ENCODE assay signal across 1 cellular context in the genomic region with DNA sequence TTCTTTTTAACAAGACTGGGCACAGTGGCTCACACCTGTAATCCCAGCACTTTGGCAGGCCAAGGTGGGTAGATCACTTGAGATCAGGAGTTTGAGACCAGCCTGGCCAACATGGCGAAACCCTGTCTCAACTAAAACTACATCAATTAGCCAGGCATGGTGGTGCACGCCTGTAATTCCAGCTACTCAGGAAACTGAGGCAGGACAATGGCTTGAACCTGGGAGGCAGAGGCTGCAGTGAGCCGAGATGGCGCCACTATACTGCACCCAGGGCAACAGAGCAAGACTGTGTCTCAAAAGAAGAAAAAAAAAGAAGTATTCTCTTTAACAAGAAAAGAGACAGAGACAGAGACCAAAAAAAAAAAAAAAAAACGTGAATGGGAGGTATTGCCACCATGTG. TPM values are rescaled to one million over a fixed set of nuclear protein-coding genes. Genes with fewer than 3 reads are reported as not detected.
"Had no signal": no experiment of that assay in that cellular context is flagged by ENCODE, and none has a peak within 500 bp of the region (broad histone marks: within the 10 kb centered on the region; RNA-seq: fewer than 3 reads in every experiment).

No MANE protein-coding gene starts in this region.

RNA-seq across cellular contexts. Expression of a gene that starts 38.1 kb away (rescaled TPM):
- total RNA-seq: SJCRH30 had no signal
